ENCODE assay signal across 8 cellular contexts in genomic region chr7:101099969-101100781, GRCh38. TPM values are rescaled to one million over a fixed set of nuclear protein-coding genes. Genes with fewer than 3 reads are reported as not detected.
DNase-seq lines count a peak whose midpoint lies in the region; ATAC-seq and TF ChIP-seq lines count a peak whose summit lies in the region.

No MANE protein-coding gene starts in this region.

- H3K4me3 Mint-ChIP-seq in CD14-positive monocyte (peak overlapping the region in 1 of 2 donors; percentile 67), T-cell (no peak overlapping the region)

- H3K27me3 Mint-ChIP-seq in CD14-positive monocyte (ENCODE audit: low read depth in 3 of 3) = peaks cover 14 to 37% (median 18%) of the 10 kb centered on the region in 3 donors
- peaks cover 33 to 44% of the 10 kb centered on the region in 2 donors for H3K27me3 Mint-ChIP-seq in T-cell

- DNase-seq in CD14-positive monocyte (ENCODE audit: low spot score) = peak; percentile 91
- peak; percentile 63 for DNase-seq in HuH-7 (ENCODE audit: low spot score)
- peak in 8 of 34 experiments; percentile 7 to 35 (median 14) for DNase-seq in T-cell
- peak; percentile 38 to 80 for DNase-seq in T47D (ENCODE audit: low read depth in 1 of 2, low spot score in 1 of 2)
- peak; percentile 89 for DNase-seq in iPS-NIHi7 (ENCODE audit: extremely low spot score)
- peak; percentile 96 for DNase-seq in smooth muscle cell of the brain vasculature (ENCODE audit: low read depth, low spot score)
- no peak for DNase-seq in NCI-H82 (lab: John Stamatoyannopoulos, UW)

- H3K27ac Mint-ChIP-seq in CD14-positive monocyte (peak overlapping the region in 4 of 7 donors; percentile 51 to 70 (median 62)), T-cell (no peak overlapping the region)

- intact Hi-C loops in CD14-positive monocyte (cut with micrococcal nuclease) = loop anchor here (5.0 kb wide), 1 partner anchor 37 kb away; no protein-coding TSS in a partner anchor

- POLR2A ChIA-PET in T-cell (lab: Charles Lee) = no interaction called here

- H3K4me1 Mint-ChIP-seq in CD14-positive monocyte (peaks cover 16% of the 10 kb centered on the region), T-cell (peaks cover 6 to 13% (median 8%) of the 10 kb centered on the region in 3 donors)

- H3K36me3 Mint-ChIP-seq in CD14-positive monocyte (no peaks in the 10 kb centered on the region), T-cell (no peaks in the 10 kb centered on the region)

- peaks cover 0 to 2% (median 0%) of the 10 kb centered on the region in 7 donors for H3K9me3 Mint-ChIP-seq in CD14-positive monocyte
- no peaks in the 10 kb centered on the region for H3K9me3 Mint-ChIP-seq in T-cell

- CTCF ChIA-PET in T-cell (lab: Charles Lee) = interaction anchor here in 1 of 2 donors (0.5 to 0.7 kb wide), 2 partner anchors 154 to 380 kb away, joined by 3 to 5 read pairs; no protein-coding TSS in a partner anchor

- peak in 3 of 4 experiments; percentile 24 to 61 (median 42) for ATAC-seq in T-cell (replicated peaks in 1 of 4)
- ATAC-seq in HG02852 (IDR thresholded peaks at IDR 0.05; ENCODE audit: unreplicated experiment) = no peak

- TF ChIP-seq CTCF in CD14-positive monocyte (IDR thresholded peaks at IDR 0.05) = no peak

- in situ Hi-C loops in T47D (cut with HindIII; ENCODE audit: low pct_unique_long_range_greater_than_20kb, low sequenced_read_pairs) = no loop called here

RNA-seq across cellular contexts. Expression of gene TRIM56, which starts 14.9 kb away (rescaled TPM):
- polyA plus RNA-seq in CD14-positive monocyte = 1 to 10 TPM in 1 of 2 donors, under 1 TPM in 1; 0.66 to 1.2 TPM
- 10 to 100 TPM; 47.2 to 80.9 (median 77.4) TPM for total RNA-seq in T-cell

RNA-seq across cellular contexts. Expression of gene SERPINE1, which starts 26.7 kb away (rescaled TPM):
- polyA plus RNA-seq in CD14-positive monocyte = under 1 TPM; 0.07 to 0.16 TPM
- total RNA-seq in T-cell = under 1 TPM in 4 of 5 donors, not detected in 1; 0.18 to 0.79 (median 0.51) TPM

RNA-seq across cellular contexts. Expression of gene AP1S1, which starts 54.1 kb away (rescaled TPM):
- 10 to 100 TPM; 10.1 to 10.9 TPM for polyA plus RNA-seq in CD14-positive monocyte
- 10 to 100 TPM in 3 of 5 donors, 1 to 10 TPM in 2; 8.1 to 16.7 (median 14.4) TPM for total RNA-seq in T-cell

Comparison
In these comparisons a context has a peak if more than half of its experiments do, and no peak if none do; other contexts are left out.
1. H3K27ac Mint-ChIP-seq: peak in CD14-positive monocyte (4 of 7); none in T-cell (0 of 2).